ENCODE assay signal across 32 cellular contexts in genomic region chr3:36606871-36607765, GRCh38.
DNase-seq lines count a peak whose midpoint lies in the region; TF ChIP-seq lines count a peak whose summit lies in the region.
"Had no signal": no experiment of that assay in that cellular context is flagged by ENCODE, and none has a peak within 500 bp of the region (broad histone marks: within the 10 kb centered on the region; RNA-seq: fewer than 3 reads in every experiment).

No MANE protein-coding gene starts in this region.

- H3K4me3 Mint-ChIP-seq in H9: no peak overlapping the region
- H3K4me3 Mint-ChIP-seq: activated CD8-positive, alpha-beta memory T cell treated with anti-CD3 and anti-CD28 coated beads, Interleukin-2, amount 10 ng/mL, durations not matched to agents 7 days and 5 days; activated T-cell treated with anti-CD3 and anti-CD28 coated beads, Interleukin-2, amount 50 U/mL, for 4 hours; dendritic cell treated with granulocyte-macrophage colony-stimulating factor and Interleukin-4, amounts not matched to agents 40 ng/mL and 50 ng/mL, for 4 days; mesothelial cell of epicardium; naive B cell had no signal

- no peak overlapping the region for H3K9ac ChIP-seq in H9 (ENCODE audit: extremely low read depth, insufficient read length, low read length)
- H3K9ac ChIP-seq in MM.1S (ENCODE audit: low read length): no peak overlapping the region

- H3K14ac ChIP-seq in H9 (ENCODE audit: insufficient read depth, low read length): no peak overlapping the region

- H2AK5ac ChIP-seq in H9 (ENCODE audit: insufficient read length, low read length): no peak overlapping the region

- H3K27me3 Mint-ChIP-seq in H9 (ENCODE audit: low read depth): no peaks in the 10 kb centered on the region
- H3K27me3 Mint-ChIP-seq: activated CD8-positive, alpha-beta memory T cell treated with anti-CD3 and anti-CD28 coated beads, Interleukin-2, amount 10 ng/mL, durations not matched to agents 7 days and 5 days; dendritic cell treated with granulocyte-macrophage colony-stimulating factor and Interleukin-4, amounts not matched to agents 40 ng/mL and 50 ng/mL, for 4 days had no signal

- no peaks in the 10 kb centered on the region for H4K20me1 ChIP-seq in H9 (ENCODE audit: control insufficient read depth, insufficient read depth, insufficient read length)
- H4K20me1 ChIP-seq in MM.1S (ENCODE audit: insufficient read depth, low read length): no peaks in the 10 kb centered on the region

- no peak overlapping the region for H3K23ac ChIP-seq in H9 (ENCODE audit: insufficient read length, low read depth, low read length)

- H3K9me3 ChIP-seq in H9 (ENCODE audit: control insufficient read depth, low read depth, low read length): no peaks in the 10 kb centered on the region
- H3K9me3 ChIP-seq in MM.1S (replicated peaks; ENCODE audit: insufficient read depth, low read length): no peaks in the 10 kb centered on the region
- H3K9me3 ChIP-seq: esophagus squamous epithelium, gastrocnemius medialis, Peyer's patch, right atrium auricular region, testis had no signal

- H3K36me3 ChIP-seq in MM.1S (replicated peaks; ENCODE audit: insufficient read depth, low read length): no peaks in the 10 kb centered on the region
- H3K36me3 ChIP-seq: esophagus squamous epithelium, gastrocnemius medialis, Peyer's patch, right atrium auricular region had no signal

- H3K18ac ChIP-seq in H9 (ENCODE audit: insufficient read length, low read depth, low read length): no peak overlapping the region

- H2BK120ac ChIP-seq in H9 (ENCODE audit: low read depth, low read length, poor library complexity, severe bottlenecking): no peak overlapping the region

- no peak overlapping the region for H3K27ac Mint-ChIP-seq in H9
- H3K27ac Mint-ChIP-seq: activated CD8-positive, alpha-beta memory T cell treated with anti-CD3 and anti-CD28 coated beads, Interleukin-2, amount 10 ng/mL, durations not matched to agents 7 days and 5 days; dendritic cell treated with granulocyte-macrophage colony-stimulating factor and Interleukin-4, amounts not matched to agents 40 ng/mL and 50 ng/mL, for 4 days; mesothelial cell of epicardium; naive B cell had no signal

- no peak overlapping the region for H2BK20ac ChIP-seq in H9 (ENCODE audit: low read depth, low read length, poor library complexity, severe bottlenecking)

- H3K4me2 ChIP-seq in H9 (ENCODE audit: insufficient read depth, insufficient read length, low read length) (no peak overlapping the region), MM.1S (ENCODE audit: low read depth, low read length) (no peak overlapping the region)
- H3K4me2 ChIP-seq: smooth muscle cell had no signal

- no peak overlapping the region for H3K4ac ChIP-seq in H9 (ENCODE audit: low read depth, low read length)

- H3K4me1 ChIP-seq in H9 (ENCODE audit: insufficient read depth, low read length): no peaks in the 10 kb centered on the region
- H3K4me1 ChIP-seq in MM.1S (ENCODE audit: low read length): no peaks in the 10 kb centered on the region
- H3K4me1 ChIP-seq: esophagus squamous epithelium, gastrocnemius medialis, Peyer's patch, right atrium auricular region, testis had no signal

- no peak overlapping the region for H2AFZ ChIP-seq in H9 (ENCODE audit: low read length)
- H2AFZ ChIP-seq in MM.1S (ENCODE audit: low read length): no peak overlapping the region

- no peak overlapping the region for H2BK5ac ChIP-seq in H9 (ENCODE audit: insufficient read length, low read length)

- H3K79me2 ChIP-seq in H9 (ENCODE audit: insufficient read depth, low read length) (no peaks in the 10 kb centered on the region), MM.1S (ENCODE audit: low read length) (no peaks in the 10 kb centered on the region)

- H3K56ac ChIP-seq in H9 (ENCODE audit: insufficient read length, low read depth, low read length): no peak overlapping the region

- H3K36me3 Mint-ChIP-seq in H9 (ENCODE audit: insufficient read depth in 1 of 3, low read depth in 3 of 3): no peaks in the 10 kb centered on the region
- H3K36me3 Mint-ChIP-seq: activated CD8-positive, alpha-beta memory T cell treated with anti-CD3 and anti-CD28 coated beads, Interleukin-2, amount 10 ng/mL, durations not matched to agents 7 days and 5 days; mesothelial cell of epicardium; naive B cell had no signal

- H3K4me3 ChIP-seq in fibroblast of pulmonary artery (replicated peaks; ENCODE audit: low read depth, low read length): no peak overlapping the region
- H3K4me3 ChIP-seq in MM.1S (ENCODE audit: low read length): no peak overlapping the region
- H3K4me3 ChIP-seq: esophagus squamous epithelium, gastrocnemius medialis, Peyer's patch, right atrium auricular region, smooth muscle cell, testis had no signal

- peak; percentile 2 for DNase-seq in NCI-H1436 treated with DMSO at 0.1 percent for 48 hours (lab: John Stamatoyannopoulos, UW)
- DNase-seq in NCI-H1436 (lab: John Stamatoyannopoulos, UW): no peak
- peak; percentile 78 for DNase-seq in DMS153 treated with DMSO at 0.1 percent for 48 hours (lab: John Stamatoyannopoulos, UW; ENCODE audit: unreplicated experiment)
- DNase-seq in OCI-M1 (lab: John Stamatoyannopoulos, UW): peak; percentile 67
- peak; percentile 18 for DNase-seq in fibroblast of pulmonary artery (ENCODE audit: low read depth)
- no peak for DNase-seq in effector CD8-positive, alpha-beta T cell (lab: John Stamatoyannopoulos, UW)
- no peak for DNase-seq in H9
- DNase-seq in MM.1S: no peak
- DNase-seq: activated CD4-positive, alpha-beta T cell treated with anti-CD3 and anti-CD28 coated beads, Interleukin-2, amount 50 U/mL, for 4 hours; activated CD4-positive, CD25-positive, alpha-beta regulatory T cell; activated CD8-positive, alpha-beta memory T cell treated with anti-CD3 and anti-CD28 coated beads, Interleukin-2, amount 10 ng/mL, durations not matched to agents 7 days and 5 days; activated gamma-delta T cell treated with Interleukin-2 at 50 U/mL for 16 hours; activated T-cell treated with anti-CD3 and anti-CD28 coated beads, Interleukin-2, amount 50 U/mL, for 4 hours; central memory CD4-positive, alpha-beta T cell; esophagus squamous epithelium; gastrocnemius medialis; GOT3; IMR-90; kidney; naive B cell; NCI-H1048; NCI-H69; Peyer's patch; SHP77 treated with DMSO at 0.1 percent for 48 hours; stimulated activated naive CD8-positive, alpha-beta T cell treated with anti-CD3 and anti-CD28 coated beads, Interleukin-15, Interleukin-2, amounts not matched to agents 100 U/mL and 50 U/mL, for 24 hours; SW 1271; T-helper 9 cell; testis had no signal

- H3K9me2 ChIP-seq in MM.1S (replicated peaks; ENCODE audit: insufficient read depth, low read length): no peaks in the 10 kb centered on the region

- H2BK12ac ChIP-seq in H9 (ENCODE audit: insufficient read length, low read depth, low read length): no peak overlapping the region

- H3T11ph ChIP-seq in H9 (ENCODE audit: low read length): no peak overlapping the region

- no peaks in the 10 kb centered on the region for H3K23me2 ChIP-seq in H9 (ENCODE audit: insufficient read length, low read depth, low read length, poor library complexity, severe bottlenecking)

- no peaks in the 10 kb centered on the region for H3K4me1 Mint-ChIP-seq in H9
- H3K4me1 Mint-ChIP-seq: activated CD8-positive, alpha-beta memory T cell treated with anti-CD3 and anti-CD28 coated beads, Interleukin-2, amount 10 ng/mL, durations not matched to agents 7 days and 5 days; naive B cell had no signal

- no CpG with 5 or more reads among the region's 4 CpGs for whole genome bisulfite sequencing in H9 (ENCODE audit: extremely low coverage, insufficient read length, low lambda C conversion rate)

- no peaks in the 10 kb centered on the region for H3F3A ChIP-seq in MM.1S (ENCODE audit: insufficient read depth, low read length)

- no peak overlapping the region for H4K8ac ChIP-seq in H9 (replicated peaks; ENCODE audit: insufficient read length, low read depth, low read length)

- H3K27me3 ChIP-seq in H9 (ENCODE audit: insufficient read depth, low read length) (no peaks in the 10 kb centered on the region), MM.1S (replicated peaks; ENCODE audit: insufficient read depth, low read length) (no peaks in the 10 kb centered on the region)
- H3K27me3 ChIP-seq: esophagus squamous epithelium, gastrocnemius medialis, Peyer's patch, right atrium auricular region, testis had no signal

- no peak overlapping the region for H2BK15ac ChIP-seq in H9 (ENCODE audit: low read depth, low read length)

- no peaks in the 10 kb centered on the region for H3K79me1 ChIP-seq in H9 (ENCODE audit: insufficient read depth, low read depth, low read length, poor library complexity, severe bottlenecking)

- no peak overlapping the region for H4K91ac ChIP-seq in H9 (ENCODE audit: insufficient read length, low read depth, low read length)

- H3K27ac ChIP-seq in H9 (ENCODE audit: insufficient read length, low read depth, low read length) (no peak overlapping the region), MM.1S (ENCODE audit: low read length) (no peak overlapping the region)
- H3K27ac ChIP-seq: esophagus squamous epithelium, gastrocnemius medialis, Peyer's patch, right atrium auricular region, testis had no signal

- H3K9me3 Mint-ChIP-seq in H9: no peaks in the 10 kb centered on the region
- H3K9me3 Mint-ChIP-seq: activated T-cell treated with anti-CD3 and anti-CD28 coated beads, Interleukin-2, amount 50 U/mL, for 4 hours; dendritic cell treated with granulocyte-macrophage colony-stimulating factor and Interleukin-4, amounts not matched to agents 40 ng/mL and 50 ng/mL, for 4 days had no signal

- TF ChIP-seq CTCF in fibroblast of pulmonary artery (IDR thresholded peaks at IDR 0.05; ENCODE audit: low read length, missing control alignments) (no peak), H9 (conservative IDR thresholded peaks at IDR 0.05) (no peak), MM.1S (IDR thresholded peaks at IDR 0.05; ENCODE audit: low read length) (no peak)

- H4K5ac ChIP-seq in H9 (ENCODE audit: insufficient read length, low read depth, low read length): no peak overlapping the region

Comparison
In these comparisons a context has a peak if more than half of its experiments do, and no peak if none do; other contexts are left out.
1. DNase-seq: peak in NCI-H1436 treated with DMSO at 0.1 percent for 48 hours (single experiment), DMS153 treated with DMSO at 0.1 percent for 48 hours (single experiment), OCI-M1 (single experiment) and fibroblast of pulmonary artery (single experiment); none in NCI-H1436 (single experiment), effector CD8-positive, alpha-beta T cell (single experiment), H9 (single experiment) and MM.1S (single experiment).